In the genomic region with DNA sequence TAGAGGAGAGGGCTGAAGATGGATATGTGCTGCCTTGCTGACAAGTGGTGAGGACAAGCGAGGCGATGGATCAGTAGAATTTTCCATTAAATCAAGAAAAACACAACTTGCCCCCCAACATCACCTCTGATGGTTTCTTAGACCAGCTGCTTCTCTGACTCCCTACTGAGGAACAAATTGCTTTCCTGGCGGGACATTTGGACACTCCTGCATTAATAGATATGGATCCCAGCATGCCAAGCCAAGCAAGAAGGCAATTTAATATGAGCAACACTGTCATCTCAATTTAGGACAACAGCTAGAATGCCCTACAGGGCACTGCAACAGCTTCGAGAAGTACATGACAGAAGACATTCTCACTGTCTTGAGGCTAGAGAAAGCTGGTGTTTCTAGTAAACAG, we compare ENCODE assay signal across 15 cellular contexts.
DNase-seq lines count a peak whose midpoint lies in the region; ATAC-seq lines count a peak whose summit lies in the region.
"Had no signal": no experiment of that assay in that cellular context is flagged by ENCODE, and none has a peak within 500 bp of the region (broad histone marks: within the 10 kb centered on the region; RNA-seq: fewer than 3 reads in every experiment).

No MANE protein-coding gene starts in this region.

- DNase-seq in NCI-H146 (lab: John Stamatoyannopoulos, UW): peak; percentile 50
- DNase-seq in NCI-H146 treated with DMSO at 0.1 percent for 48 hours (lab: John Stamatoyannopoulos, UW; ENCODE audit: unreplicated experiment): no peak
- peak; percentile 15 for DNase-seq in cerebellum (ENCODE audit: low spot score)
- peak; percentile 83 for DNase-seq in retina
- no peak for DNase-seq in left cardiac atrium
- no peak for DNase-seq in iPS-NIHi7 (ENCODE audit: extremely low spot score)
- DNase-seq: AML-193; Caco-2; Calu3; CD4-positive, alpha-beta T cell; CD8-positive, alpha-beta T cell; DMS79 treated with DMSO at 0.1 percent for 48 hours; GDM1 had no signal

- no peak for ATAC-seq in left cardiac atrium
- ATAC-seq: A549; CD8-positive, alpha-beta T cell; GM12878 had no signal

- intact Hi-C loops in left cardiac atrium (cut with DNase I): no loop called here

Comparison
In these comparisons a context has a peak if more than half of its experiments do, and no peak if none do; other contexts are left out.
1. DNase-seq: peak in NCI-H146 (single experiment), cerebellum (single experiment) and retina (single experiment); none in NCI-H146 treated with DMSO at 0.1 percent for 48 hours (single experiment), left cardiac atrium (single experiment) and iPS-NIHi7 (single experiment).